9 cellular contexts compared by ENCODE assay signal in the genomic region with DNA sequence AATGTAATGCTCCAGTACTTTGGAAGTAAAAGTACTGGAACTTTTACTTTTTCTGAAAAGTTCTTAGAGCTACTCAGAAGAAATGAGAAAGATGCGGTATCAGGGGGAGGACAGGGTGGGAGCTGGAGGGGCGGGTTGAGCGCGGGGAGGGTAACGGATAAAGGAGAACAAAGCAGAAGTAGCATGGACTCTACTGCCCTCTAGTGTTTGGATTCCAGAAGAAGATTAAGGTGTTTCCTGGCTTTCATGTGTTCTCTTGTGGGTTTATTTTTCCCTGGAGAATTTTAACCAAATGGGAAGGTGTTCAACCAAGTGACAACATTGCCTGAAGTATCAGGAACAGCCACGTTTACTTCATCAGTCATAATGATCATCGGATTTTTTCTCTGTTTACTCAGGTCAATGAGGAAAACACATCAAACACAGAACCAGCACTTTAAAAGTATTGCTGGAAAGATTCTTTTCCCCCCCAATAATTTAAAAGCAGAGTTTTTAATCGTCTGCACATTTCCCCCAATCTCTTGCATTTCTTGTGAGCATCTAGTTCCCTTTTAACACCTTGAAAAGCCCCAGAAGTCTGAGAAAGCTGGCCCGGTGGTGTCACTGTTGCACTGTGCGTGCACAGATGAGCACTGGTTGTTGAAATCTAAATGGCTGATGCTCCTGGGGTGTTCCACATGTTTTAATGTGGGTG.
DNase-seq lines count a peak whose midpoint lies in the region; ATAC-seq, FAIRE-seq and TF ChIP-seq lines count a peak whose summit lies in the region.
"Had no signal": no experiment of that assay in that cellular context is flagged by ENCODE, and none has a peak within 500 bp of the region (broad histone marks: within the 10 kb centered on the region; RNA-seq: fewer than 3 reads in every experiment).

No MANE protein-coding gene starts in this region.

- no peaks in the 10 kb centered on the region for H3K9me3 Mint-ChIP-seq in chondrocyte (ENCODE audit: low read depth)
- H3K9me3 Mint-ChIP-seq: dendritic cell treated with granulocyte-macrophage colony-stimulating factor and Interleukin-4, amounts not matched to agents 40 ng/mL and 50 ng/mL, for 4 days had no signal

- H2AFZ ChIP-seq in HepG2 (ENCODE audit: low read length) = no peak overlapping the region

- H3K4me1 Mint-ChIP-seq in chondrocyte (ENCODE audit: low read depth) = peaks cover 24% of the 10 kb centered on the region

- POLR2A ChIA-PET in HepG2 (lab: Yijun Ruan, JAX) = no interaction called here

- TF ChIP-seq POLR2A in HepG2 (IDR thresholded peaks at IDR 0.05; ENCODE audit: insufficient read depth in 1 of 2, low read depth in 2 of 2, low read length in 2 of 2) = no peak

- H3K36me3 ChIP-seq in HepG2 (replicated peaks in 1 of 2; ENCODE audit: control insufficient read depth in 1 of 2, insufficient read depth in 2 of 2, low read length in 2 of 2) = no peaks in the 10 kb centered on the region

- peaks cover 2% of the 10 kb centered on the region for H3K36me3 Mint-ChIP-seq in chondrocyte (ENCODE audit: low read depth)

- no peaks in the 10 kb centered on the region for H3K79me2 ChIP-seq in HepG2 (ENCODE audit: insufficient read depth, low read length)

- no TSS peak for BruUV-seq in HepG2 (replicated peaks; lab: Mats Ljungman, UMichigan)

- CTCF ChIA-PET in HepG2 (lab: Yijun Ruan, JAX; ENCODE audit: low intra/inter-chr PET ratio, low total read pairs) = interaction anchor here (1.1 to 1.2 kb wide), 3 partner anchors 54 to 370 kb away, joined by 4 to 9 read pairs (median 7); no protein-coding TSS in a partner anchor

- no peak for TF ChIP-seq RAD21 in HepG2 (CRISPR knock-in tag; IDR thresholded peaks at IDR 0.05)

- H3K4me1 ChIP-seq in HepG2 (ENCODE audit: insufficient read depth, low read length) = no peaks in the 10 kb centered on the region

- H3K4me3 ChIP-seq in HepG2 (replicated peaks in 1 of 3; ENCODE audit: insufficient read depth in 1 of 3, low read depth in 2 of 3, low read length in 3 of 3) = no peak overlapping the region

- DNase-seq in A172 (ENCODE audit: low spot score) (peak; percentile 69), HT-29 (ENCODE audit: low spot score) (peak; percentile 75), NCI-H82 treated with DMSO at 0.1 percent for 48 hours (lab: John Stamatoyannopoulos, UW; ENCODE audit: unreplicated experiment) (peak; percentile 42), chondrocyte (ENCODE audit: low spot score) (no peak), HepG2 (ENCODE audit: low spot score) (peak; percentile 36), mesenteric fat pad (ENCODE audit: low spot score) (no peak)
- no peak for DNase-seq in stimulated activated CD4-positive, alpha-beta T cell treated with anti-CD3 and anti-CD28 coated beads, Interleukin-4, amount 100 ng/mL, for 24 hours

- no peak for TF ChIP-seq EP300 in HepG2 (IDR thresholded peaks at IDR 0.05; ENCODE audit: low read depth in 2 of 2, low read length in 2 of 2)
- TF ChIP-seq EP300 in HepG2 (CRISPR knock-in tag; IDR thresholded peaks at IDR 0.05; ENCODE audit: borderline replicate concordance) = no peak

- no peaks in the 10 kb centered on the region for H3K27me3 Mint-ChIP-seq in chondrocyte (ENCODE audit: low read depth)
- H3K27me3 Mint-ChIP-seq: dendritic cell treated with granulocyte-macrophage colony-stimulating factor and Interleukin-4, amounts not matched to agents 40 ng/mL and 50 ng/mL, for 4 days had no signal

- ATAC-seq in GM18502 (IDR thresholded peaks at IDR 0.05; ENCODE audit: poor library complexity, unreplicated experiment) (peak; percentile 75), HepG2 (peak; percentile 78)

- peak overlapping the region; percentile 61 for H3K4me3 Mint-ChIP-seq in chondrocyte (ENCODE audit: unreplicated experiment)
- H3K4me3 Mint-ChIP-seq: dendritic cell treated with granulocyte-macrophage colony-stimulating factor and Interleukin-4, amounts not matched to agents 40 ng/mL and 50 ng/mL, for 4 days had no signal

- no peaks in the 10 kb centered on the region for H3K27me3 ChIP-seq in HepG2 (ENCODE audit: control insufficient read depth in 1 of 2, insufficient read depth in 2 of 2, low read length in 2 of 2)

- H3K9me3 ChIP-seq in HepG2 (ENCODE audit: low read length) = no peaks in the 10 kb centered on the region

- 11% methylated on average over 10 of the region's 10 CpGs for WGBS in HepG2 (ENCODE audit: low lambda C conversion rate)

- H3K27ac Mint-ChIP-seq in chondrocyte (ENCODE audit: unreplicated experiment) = peak overlapping the region; percentile 46
- H3K27ac Mint-ChIP-seq: dendritic cell treated with granulocyte-macrophage colony-stimulating factor and Interleukin-4, amounts not matched to agents 40 ng/mL and 50 ng/mL, for 4 days had no signal

- no peak overlapping the region for H3K27ac ChIP-seq in HepG2 (ENCODE audit: extremely low read length, insufficient read depth, low read length)

- peak; percentile 64 for FAIRE-seq in HepG2 (lab: Jason Lieb, UNC)

- H3K4me2 ChIP-seq in HepG2 (ENCODE audit: low read depth, low read length) = no peak overlapping the region

- in situ Hi-C loops in HepG2 (cut with HindIII; ENCODE audit: extremely low pct_ligation_motif_present, low pct_unique_long_range_greater_than_20kb) = no loop called here

- H3K9ac ChIP-seq in HepG2 (ENCODE audit: insufficient read depth, low read depth, low read length) = no peak overlapping the region

- no peaks in the 10 kb centered on the region for H4K20me1 ChIP-seq in HepG2 (ENCODE audit: insufficient read depth, low read length)

- TF ChIP-seq CTCF in chondrocyte (IDR thresholded peaks at IDR 0.05) (peak; percentile 98), HepG2 (CRISPR knock-in tag; IDR thresholded peaks at IDR 0.05) (peak; percentile 68)

- intact Hi-C loops in HepG2 (cut with micrococcal nuclease; ENCODE audit: unreplicated experiment) = loop anchor here (1.0 kb wide), 2 partner anchors 55 to 372 kb away; no protein-coding TSS in a partner anchor

TF ChIP-seq in HepG2, 621 proteins besides CTCF, POLR2A, EP300 and RAD21 (continues in another document):
- TF ChIP-seq TARDBP (CRISPR knock-in tag; IDR thresholded peaks at IDR 0.05) (no peak), ZNF20 (CRISPR knock-in tag; IDR thresholded peaks at IDR 0.05) (no peak), BCLAF1 (IDR thresholded peaks at IDR 0.05) (no peak), KLF12 (CRISPR knock-in tag; IDR thresholded peaks at IDR 0.05; ENCODE audit: borderline replicate concordance) (no peak), ZNF792 (CRISPR knock-in tag; IDR thresholded peaks at IDR 0.05) (no peak), ZNF44 (CRISPR knock-in tag; IDR thresholded peaks at IDR 0.05) (no peak), NR2F2 (IDR thresholded peaks at IDR 0.05; ENCODE audit: borderline replicate concordance, low read depth) (no peak), TEF (CRISPR knock-in tag; IDR thresholded peaks at IDR 0.05) (no peak), IKZF5 (CRISPR knock-in tag; IDR thresholded peaks at IDR 0.05) (no peak), TEAD3 (CRISPR knock-in tag; optimal IDR thresholded peaks at IDR 0.05; ENCODE audit: borderline replicate concordance) (peak; percentile 26), ZNF253 (CRISPR knock-in tag; IDR thresholded peaks at IDR 0.05; ENCODE audit: borderline replicate concordance) (no peak)
- TF ChIP-seq, protein P1, sequence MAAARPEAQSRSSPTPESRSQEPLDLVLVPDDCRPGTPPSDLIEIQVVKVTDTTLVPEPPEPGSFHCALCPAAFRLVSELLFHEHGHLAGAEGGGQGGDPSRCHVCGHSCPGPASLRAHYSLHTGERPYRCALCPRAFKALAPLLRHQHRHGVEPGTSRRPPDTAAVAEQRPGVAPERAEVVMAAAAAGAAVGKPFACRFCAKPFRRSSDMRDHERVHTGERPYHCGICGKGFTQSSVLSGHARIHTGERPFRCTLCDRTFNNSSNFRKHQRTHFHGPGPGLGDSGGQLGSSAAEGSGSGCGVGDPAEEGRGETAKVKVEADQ (CRISPR knock-in tag; IDR thresholded peaks at IDR 0.05; ENCODE audit: borderline replicate concordance) = no peak

Comparison
In these comparisons a context has a peak if more than half of its experiments do, and no peak if none do; other contexts are left out.
1. DNase-seq: peak in A172 (single experiment), HT-29 (single experiment), NCI-H82 treated with DMSO at 0.1 percent for 48 hours (single experiment) and HepG2 (single experiment); none in chondrocyte (single experiment), mesenteric fat pad (single experiment) and stimulated activated CD4-positive, alpha-beta T cell treated with anti-CD3 and anti-CD28 coated beads, Interleukin-4, amount 100 ng/mL, for 24 hours (single experiment).